25 cellular contexts compared by ENCODE assay signal in the genomic region with DNA sequence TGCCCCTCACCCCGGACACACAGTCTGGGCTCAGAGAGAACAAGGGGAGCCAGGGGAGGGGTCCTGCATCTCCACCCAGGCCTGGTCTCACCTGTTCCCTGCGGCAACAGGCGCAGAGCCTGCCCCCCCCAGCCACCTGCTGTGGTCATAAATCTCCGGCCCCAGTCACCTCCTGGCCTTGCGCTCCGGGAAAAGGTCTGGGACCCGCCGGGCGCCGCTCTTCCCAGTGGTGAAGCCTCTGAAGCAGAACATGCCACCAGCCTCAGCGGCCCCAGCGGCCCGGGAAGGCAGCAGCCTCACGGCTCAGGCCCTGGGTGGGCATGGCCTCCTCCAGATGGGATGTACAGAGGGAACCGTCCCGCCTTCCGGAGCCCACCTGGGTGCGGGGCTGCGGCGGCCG. TPM values are rescaled to one million over a fixed set of nuclear protein-coding genes. Genes with fewer than 3 reads are reported as not detected.
DNase-seq lines count a peak whose midpoint lies in the region; ATAC-seq and TF ChIP-seq lines count a peak whose summit lies in the region.
"Had no signal": no experiment of that assay in that cellular context is flagged by ENCODE, and none has a peak within 500 bp of the region (broad histone marks: within the 10 kb centered on the region; RNA-seq: fewer than 3 reads in every experiment).

No MANE protein-coding gene starts in this region.

- H3K27ac Mint-ChIP-seq in endodermal cell, result no peak overlapping the region
- no peak overlapping the region for H3K27ac Mint-ChIP-seq in nephron progenitor cell
- H3K27ac Mint-ChIP-seq: activated B cell treated with CpG ODN at 0.5 μM for 24 hours; activated CD8-positive, alpha-beta T cell treated with anti-CD3 and anti-CD28 coated beads for 36 hours; activated naive CD4-positive, alpha-beta T cell treated with anti-CD3 and anti-CD28 coated beads, Interleukin-2, amount 50 U/mL, for 24 hours; CD14-positive monocyte; dendritic cell treated with granulocyte-macrophage colony-stimulating factor and Interleukin-4, amounts not matched to agents 40 ng/mL and 50 ng/mL, for 4 days; T-helper 2 cell treated with Interferon-gamma antibody and Interleukin-4, amounts not matched to agents 5 μg/mL and 100 μg/mL, for 36 hours had no signal

- H3K4me1 ChIP-seq in endodermal cell (ENCODE audit: control insufficient read depth, insufficient read depth, low read length), result peaks cover 8% of the 10 kb centered on the region
- peaks cover 85 to 100% (median 98%) of the 10 kb centered on the region in 4 donors for H3K4me1 ChIP-seq in upper lobe of left lung
- H3K4me1 ChIP-seq: parathyroid adenoma had no signal

- H3K9me3 ChIP-seq in endodermal cell (ENCODE audit: control insufficient read depth, low read length), result no peaks in the 10 kb centered on the region
- H3K9me3 ChIP-seq in upper lobe of left lung, result no peaks in the 10 kb centered on the region
- H3K9me3 ChIP-seq: A549, suprapubic skin had no signal

- 88 to 94% methylated on average over 10 to 21 of the region's 21 CpGs for WGBS in endodermal cell (ENCODE audit: insufficient coverage in 1 of 2, insufficient read length in 1 of 2), 2 experiments
- WGBS in upper lobe of left lung, 2 donors, result 79 to 80% methylated on average over 1 to 16 of the region's 21 CpGs

- no peak for TF ChIP-seq EP300 in upper lobe of left lung (IDR thresholded peaks at IDR 0.05)

- H3K4me3 ChIP-seq in endodermal cell (ENCODE audit: low read length), result no peak overlapping the region
- H3K4me3 ChIP-seq in upper lobe of left lung, result peak overlapping the region in 1 of 4 donors; percentile 17
- H3K4me3 ChIP-seq: A549, GM23248, lung, suprapubic skin had no signal

- TF ChIP-seq POLR2A in upper lobe of left lung (IDR thresholded peaks at IDR 0.05), result no peak

- peaks cover 4% of the 10 kb centered on the region for H3K36me3 Mint-ChIP-seq in endodermal cell (ENCODE audit: low read depth)
- H3K36me3 Mint-ChIP-seq in nephron progenitor cell (ENCODE audit: low read depth), result no peaks in the 10 kb centered on the region
- H3K36me3 Mint-ChIP-seq: activated naive CD4-positive, alpha-beta T cell treated with anti-CD3 and anti-CD28 coated beads, Interleukin-2, amount 50 U/mL, for 24 hours had no signal

- no peaks in the 10 kb centered on the region for H3K27me3 ChIP-seq in endodermal cell (ENCODE audit: control insufficient read depth, insufficient read depth, low read length, poor library complexity, severe bottlenecking)
- no peaks in the 10 kb centered on the region for H3K27me3 ChIP-seq in upper lobe of left lung
- H3K27me3 ChIP-seq: suprapubic skin had no signal

- H3K9ac ChIP-seq in endodermal cell (ENCODE audit: extremely low read depth, low read length, poor library complexity, severe bottlenecking), result no peak overlapping the region
- H3K9ac ChIP-seq: GM23248, parathyroid adenoma had no signal

- ATAC-seq in upper lobe of left lung (ENCODE audit: low FRiP score in 2 of 2) (no peak), HG03039 (IDR thresholded peaks at IDR 0.05; ENCODE audit: unreplicated experiment) (no peak), HG02938 (IDR thresholded peaks at IDR 0.05; ENCODE audit: unreplicated experiment) (no peak)
- ATAC-seq: activated CD8-positive, alpha-beta T cell treated with anti-CD3 and anti-CD28 coated beads for 36 hours; activated T-cell treated with anti-CD3 and anti-CD28 coated beads, Interleukin-2, amount 50 U/mL, for 4 hours; naive thymus-derived CD8-positive, alpha-beta T cell had no signal

- H3K4me3 Mint-ChIP-seq in endodermal cell (no peak overlapping the region), nephron progenitor cell (no peak overlapping the region)
- H3K4me3 Mint-ChIP-seq: activated B cell treated with CpG ODN at 0.5 μM for 24 hours; activated CD8-positive, alpha-beta T cell treated with anti-CD3 and anti-CD28 coated beads for 36 hours; activated naive CD4-positive, alpha-beta T cell treated with anti-CD3 and anti-CD28 coated beads, Interleukin-2, amount 50 U/mL, for 24 hours; activated T-cell treated with anti-CD3 and anti-CD28 coated beads, Interleukin-2, amount 50 U/mL, for 4 hours; CD14-positive monocyte; dendritic cell treated with granulocyte-macrophage colony-stimulating factor and Interleukin-4, amounts not matched to agents 40 ng/mL and 50 ng/mL, for 4 days; naive thymus-derived CD8-positive, alpha-beta T cell; T-helper 2 cell treated with Interferon-gamma antibody and Interleukin-4, amounts not matched to agents 5 μg/mL and 100 μg/mL, for 36 hours had no signal

- peak; percentile 39 for DNase-seq in NCI-H748 (lab: John Stamatoyannopoulos, UW; ENCODE audit: unreplicated experiment)
- no peak for DNase-seq in NCI-H748 treated with DMSO at 0.1 percent for 48 hours (lab: John Stamatoyannopoulos, UW)
- no peak for DNase-seq in endodermal cell
- DNase-seq in nephron progenitor cell, result peak; percentile 59
- no peak for DNase-seq in upper lobe of left lung
- DNase-seq in AG20443 (ENCODE audit: low spot score), result no peak
- DNase-seq: activated B cell treated with CpG ODN at 0.5 μM for 24 hours; activated CD8-positive, alpha-beta T cell treated with anti-CD3 and anti-CD28 coated beads for 36 hours; activated T-cell treated with anti-CD3 and anti-CD28 coated beads, Interleukin-2, amount 50 U/mL, for 4 hours; GM23248; MM.1S; naive thymus-derived CD8-positive, alpha-beta T cell; NCI-H2029; NCI-H446 treated with DMSO at 0.1 percent for 48 hours; stimulated activated CD8-positive, alpha-beta memory T cell treated with anti-CD3 and anti-CD28 coated beads, Interleukin-4, amount 100 ng/mL, for 48 hours had no signal

- H3K27ac ChIP-seq in endodermal cell (ENCODE audit: low read depth, low read length) (peak overlapping the region; percentile 96), upper lobe of left lung (peak overlapping the region; percentile 80 to 87 (median 86))
- H3K27ac ChIP-seq: GM23248, parathyroid adenoma, suprapubic skin had no signal

- H3K36me3 ChIP-seq in endodermal cell (ENCODE audit: control insufficient read depth, insufficient read depth, low read length) (no peaks in the 10 kb centered on the region), upper lobe of left lung (peaks cover 0 to 30% (median 15%) of the 10 kb centered on the region in 4 donors)

- H3K4me1 Mint-ChIP-seq in endodermal cell, result no peaks in the 10 kb centered on the region
- H3K4me1 Mint-ChIP-seq in nephron progenitor cell, result peaks cover 23% of the 10 kb centered on the region

- H3K9me3 Mint-ChIP-seq in endodermal cell, result peaks cover 7% of the 10 kb centered on the region
- no peaks in the 10 kb centered on the region for H3K9me3 Mint-ChIP-seq in nephron progenitor cell
- H3K9me3 Mint-ChIP-seq: activated B cell treated with CpG ODN at 0.5 μM for 24 hours; activated CD8-positive, alpha-beta T cell treated with anti-CD3 and anti-CD28 coated beads for 36 hours; activated naive CD4-positive, alpha-beta T cell treated with anti-CD3 and anti-CD28 coated beads, Interleukin-2, amount 50 U/mL, for 24 hours; activated T-cell treated with anti-CD3 and anti-CD28 coated beads, Interleukin-2, amount 50 U/mL, for 4 hours; CD14-positive monocyte; dendritic cell treated with granulocyte-macrophage colony-stimulating factor and Interleukin-4, amounts not matched to agents 40 ng/mL and 50 ng/mL, for 4 days; naive thymus-derived CD8-positive, alpha-beta T cell; T-helper 2 cell treated with Interferon-gamma antibody and Interleukin-4, amounts not matched to agents 5 μg/mL and 100 μg/mL, for 36 hours had no signal

- H3K27me3 Mint-ChIP-seq in endodermal cell (ENCODE audit: insufficient read depth), result no peaks in the 10 kb centered on the region
- no peaks in the 10 kb centered on the region for H3K27me3 Mint-ChIP-seq in nephron progenitor cell (ENCODE audit: low read depth, poor library complexity)
- H3K27me3 Mint-ChIP-seq: activated B cell treated with CpG ODN at 0.5 μM for 24 hours; activated CD8-positive, alpha-beta T cell treated with anti-CD3 and anti-CD28 coated beads for 36 hours; activated naive CD4-positive, alpha-beta T cell treated with anti-CD3 and anti-CD28 coated beads, Interleukin-2, amount 50 U/mL, for 24 hours; naive thymus-derived CD8-positive, alpha-beta T cell had no signal

- TF ChIP-seq CTCF in endodermal cell (conservative IDR thresholded peaks at IDR 0.05) (no peak), nephron progenitor cell (IDR thresholded peaks at IDR 0.05) (no peak), upper lobe of left lung (IDR thresholded peaks at IDR 0.05) (no peak)

RNA-seq across cellular contexts. Expression of gene NOTCH1, which starts 20.6 kb away (rescaled TPM):
- total RNA-seq in endodermal cell (10 to 100 TPM; 23.4 to 24.2 TPM), upper lobe of left lung (100 to 1,000 TPM in 4 of 6 donors, 10 to 100 TPM in 2; 49.6 to 175 (median 110) TPM)
- 72.4 TPM for polyA plus RNA-seq in endodermal cell (2013, experiment 1 of 2)
- 68.2 TPM for polyA plus RNA-seq in endodermal cell (2013, experiment 2 of 2)

RNA-seq across cellular contexts. Expression of gene SEC16A, which starts 42.4 kb away (rescaled TPM):
- 10 to 100 TPM; 54.6 to 60.7 TPM for total RNA-seq in endodermal cell
- polyA plus RNA-seq in endodermal cell (2013, experiment 1 of 2), result 43.1 TPM
- 41.4 TPM for polyA plus RNA-seq in endodermal cell (2013, experiment 2 of 2)
- total RNA-seq in upper lobe of left lung, result 10 to 100 TPM; 64.1 to 89.1 (median 72.1) TPM

Comparison
In these comparisons a context has a peak if more than half of its experiments do, and no peak if none do; other contexts are left out.
1. DNase-seq: peak in NCI-H748 (single experiment) and nephron progenitor cell (single experiment); none in NCI-H748 treated with DMSO at 0.1 percent for 48 hours (single experiment), endodermal cell (single experiment), upper lobe of left lung (0 of 2) and AG20443 (single experiment).